Comparison of ENCODE assay signal across 19 cellular contexts in genomic region chr2:157236404-157236803, GRCh38.
"Had no signal": no experiment of that assay in that cellular context is flagged by ENCODE, and none has a peak within 500 bp of the region (broad histone marks: within the 10 kb centered on the region; RNA-seq: fewer than 3 reads in every experiment).

No MANE protein-coding gene starts in this region.

- ATAC-seq: heart left ventricle, psoas muscle had no signal

- H3K79me2 ChIP-seq: parathyroid adenoma had no signal

- FAIRE-seq: frontal cortex had no signal

- H3K27me3 ChIP-seq: heart left ventricle, neural progenitor cell, sigmoid colon, stomach had no signal

- H3K36me3 ChIP-seq: heart left ventricle, neural progenitor cell, sigmoid colon, stomach, thoracic aorta had no signal

- H2AFZ ChIP-seq: neural progenitor cell, parathyroid adenoma had no signal

- H3K27ac ChIP-seq: heart left ventricle, neural progenitor cell, parathyroid adenoma, psoas muscle, sigmoid colon, skin epidermis, stomach, thoracic aorta had no signal

- H3K4me3 ChIP-seq: heart left ventricle, neural progenitor cell, psoas muscle, sigmoid colon, skin epidermis, stomach, thoracic aorta had no signal

- DNase-seq: effector memory CD4-positive, alpha-beta T cell; erythroblast; heart left ventricle; hippocampal formation; kidney glomerular epithelial cell; occipital lobe; psoas muscle; retina; sigmoid colon; stimulated activated CD4-positive, alpha-beta T cell treated with anti-CD3 and anti-CD28 coated beads, Interleukin-2, amount 100 ng/mL, for 24 hours; stimulated activated naive CD4-positive, alpha-beta T cell; stomach; substantia nigra; trophoblast cell had no signal

- H3K4me1 ChIP-seq: heart left ventricle, parathyroid adenoma, psoas muscle, sigmoid colon, stomach had no signal

- H3K9ac ChIP-seq: neural progenitor cell, parathyroid adenoma had no signal

- H3K9me3 ChIP-seq: psoas muscle, sigmoid colon, stomach, thoracic aorta had no signal

- H3K4me2 ChIP-seq: neural progenitor cell had no signal
